Comparison of ENCODE assay signal across 1 cellular context in the genomic region with DNA sequence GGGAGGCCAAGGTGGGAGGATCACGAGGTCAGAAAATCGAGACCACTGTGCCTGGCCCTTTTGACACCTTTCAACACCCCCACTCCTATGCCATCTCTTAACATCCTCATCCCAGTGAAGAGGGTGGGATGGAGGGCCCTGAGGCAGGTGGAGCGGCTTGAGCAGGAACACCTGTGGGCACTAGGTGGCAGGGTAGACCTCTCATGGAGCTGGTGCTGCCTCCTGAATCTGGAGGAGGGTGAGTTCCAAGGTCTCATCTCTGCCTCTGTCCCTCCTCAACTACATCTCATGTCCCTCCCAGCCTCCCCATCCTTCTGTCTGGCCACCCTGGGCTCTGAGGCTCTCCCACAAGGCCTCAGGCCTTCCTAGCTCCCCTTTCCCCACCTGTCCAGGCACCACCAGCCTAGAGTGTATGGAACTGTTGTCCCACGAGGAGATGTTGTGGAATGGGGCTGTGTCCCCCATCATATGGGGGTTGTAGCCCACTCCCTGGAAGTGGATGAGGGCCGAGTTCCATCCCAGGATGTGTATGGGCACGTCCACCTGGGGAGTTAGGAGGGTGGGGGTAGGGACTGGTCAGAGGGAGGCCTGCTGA.
TF ChIP-seq lines count a peak whose summit lies in the region.

No MANE protein-coding gene starts in this region.

TF ChIP-seq in IMR-90, 13 proteins besides CTCF, POLR2A, EP300 and RAD21:
- TF ChIP-seq BHLHE40 (IDR thresholded peaks at IDR 0.05; ENCODE audit: low read depth, low read length) (no peak), FOS (IDR thresholded peaks at IDR 0.05; ENCODE audit: low read depth, low read length) (no peak)
